ENCODE assay signal across 23 cellular contexts in the genomic region with DNA sequence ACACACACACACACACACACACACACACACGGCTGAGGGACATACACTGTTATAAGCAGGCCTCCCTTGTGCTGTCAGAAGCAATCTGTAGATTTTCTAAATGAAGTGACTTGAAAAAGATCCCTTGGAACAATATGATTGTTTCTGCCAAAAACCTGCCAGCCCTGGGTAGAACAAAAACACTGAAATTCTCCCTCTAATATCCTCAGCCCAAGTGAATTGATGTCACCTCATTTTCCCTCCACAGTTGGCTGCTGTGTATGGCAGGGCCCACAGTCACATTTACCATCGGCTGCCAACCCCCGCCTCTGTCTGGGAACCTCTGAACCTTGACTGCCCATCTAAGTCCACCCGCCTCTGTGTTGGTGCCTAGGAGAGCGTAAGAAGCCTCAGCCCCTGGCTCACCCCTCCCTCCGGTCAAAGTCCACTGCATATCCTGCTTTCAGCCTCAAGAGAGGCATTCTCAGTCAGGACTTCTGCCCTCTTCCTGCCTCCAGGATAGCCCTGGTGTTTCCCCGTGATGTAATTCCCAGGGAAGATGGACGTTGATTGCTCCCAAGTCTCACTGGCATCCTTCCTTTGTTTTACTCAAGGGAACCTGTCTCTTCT.
DNase-seq lines count a peak whose midpoint lies in the region; ATAC-seq, FAIRE-seq and TF ChIP-seq lines count a peak whose summit lies in the region.
"Had no signal": no experiment of that assay in that cellular context is flagged by ENCODE, and none has a peak within 500 bp of the region (broad histone marks: within the 10 kb centered on the region; RNA-seq: fewer than 3 reads in every experiment).

No MANE protein-coding gene starts in this region.

- H3K4me3 Mint-ChIP-seq in Caco-2 (ENCODE audit: unreplicated experiment), result no peak overlapping the region

- H3K9me3 Mint-ChIP-seq in Caco-2 (ENCODE audit: unreplicated experiment), result peaks cover 15% of the 10 kb centered on the region

- H3K4me1 Mint-ChIP-seq in Caco-2 (ENCODE audit: low read depth, unreplicated experiment), result peaks cover 15% of the 10 kb centered on the region

- SMC1A ChIA-PET in GM12878 (lab: Charles Lee; ENCODE audit: uncharacterized antibody, unreplicated experiment), result no interaction called here

- no peaks in the 10 kb centered on the region for H3K36me3 Mint-ChIP-seq in Caco-2 (ENCODE audit: insufficient read depth, unreplicated experiment)

- FAIRE-seq in GM12878 (lab: Jason Lieb, UNC), result no peak

- BruUV-seq in Caco-2 (replicated peaks; lab: Mats Ljungman, UMichigan) (no TSS peak), GM12878 (replicated peaks; lab: Mats Ljungman, UMichigan) (no TSS peak)

- H2AK5ac ChIP-seq in neuronal stem cell (ENCODE audit: low read depth, low read length), result no peak overlapping the region

- no peak overlapping the region for H2BK120ac ChIP-seq in neuronal stem cell (ENCODE audit: low read depth, low read length)

- in situ Hi-C loops in GM12878 (cut with MboI), result no loop called here

- RAD21 ChIA-PET in GM12878 (lab: Charles Lee; ENCODE audit: unreplicated experiment), result no interaction called here

- no peak overlapping the region for H3K23ac ChIP-seq in neuronal stem cell (ENCODE audit: low read depth, low read length, poor library complexity)

- no peak overlapping the region for H2BK15ac ChIP-seq in neuronal stem cell (ENCODE audit: low read length)

- H3K27ac ChIP-seq in GM12878 (ENCODE audit: control insufficient read depth, insufficient read depth) (no peak overlapping the region), neuronal stem cell (replicated peaks; ENCODE audit: low read length) (no peak overlapping the region), WERI-Rb-1 (no peak overlapping the region), breast epithelium (no peak overlapping the region)
- H3K27ac ChIP-seq: KMS-11, parathyroid adenoma, VCaP had no signal

- POLR2A ChIA-PET in Caco-2 (lab: Charles Lee) (no interaction called here), GM12878 (lab: Charles Lee) (no interaction called here)

- no peak overlapping the region for H3K14ac ChIP-seq in neuronal stem cell (ENCODE audit: low read length)

- peak overlapping the region; percentile 34 for H3K18ac ChIP-seq in neuronal stem cell (ENCODE audit: low read length)

- CTCF ChIA-PET in Caco-2 (lab: Charles Lee), result no interaction called here
- CTCF ChIA-PET in GM12878 (lab: Yijun Ruan, JAX), result interaction anchor here (0.6 to 1.1 kb wide), 2 partner anchors 157 to 1477 kb away, joined by 3 to 4 read pairs; no protein-coding TSS in a partner anchor

- no peak overlapping the region for H3K27ac Mint-ChIP-seq in Caco-2 (ENCODE audit: unreplicated experiment)

- H3K27me3 Mint-ChIP-seq in Caco-2 (ENCODE audit: insufficient read depth, unreplicated experiment), result peaks cover 16% of the 10 kb centered on the region

- no peaks in the 10 kb centered on the region for H3K36me3 ChIP-seq in Caco-2 (ENCODE audit: control insufficient read depth, insufficient read depth, low read length)
- H3K36me3 ChIP-seq in GM12878 (ENCODE audit: control insufficient read depth in 2 of 2, insufficient read depth in 2 of 2, low read length in 1 of 2), result no peaks in the 10 kb centered on the region
- H3K36me3 ChIP-seq in kidney epithelial cell (ENCODE audit: control insufficient read depth, insufficient read depth, low read length), result peaks cover 1% of the 10 kb centered on the region
- no peaks in the 10 kb centered on the region for H3K36me3 ChIP-seq in neuronal stem cell (replicated peaks in 1 of 2; ENCODE audit: control insufficient read depth in 2 of 2, insufficient read depth in 2 of 2, low read length in 2 of 2)
- peaks cover under 1% of the 10 kb centered on the region; the same call in 1 of the 2 replicates for H3K36me3 ChIP-seq in WERI-Rb-1
- H3K36me3 ChIP-seq in breast epithelium, result no peaks in the 10 kb centered on the region

- H3K79me2 ChIP-seq in GM12878 (ENCODE audit: control insufficient read depth, insufficient read depth, low read length), result no peaks in the 10 kb centered on the region
- H3K79me2 ChIP-seq: parathyroid adenoma had no signal

- H3K79me1 ChIP-seq in neuronal stem cell (ENCODE audit: low read depth, low read length), result no peaks in the 10 kb centered on the region

- no peaks in the 10 kb centered on the region for H4K20me1 ChIP-seq in GM12878 (ENCODE audit: control insufficient read depth, insufficient read depth)

- H3K4me2 ChIP-seq in GM12878 (ENCODE audit: control insufficient read depth, insufficient read depth) (no peak overlapping the region), neuronal stem cell (ENCODE audit: insufficient read depth, low read length, poor library complexity, severe bottlenecking) (no peak overlapping the region)
- H3K4me2 ChIP-seq: KMS-11, smooth muscle cell had no signal

- H3K27me3 ChIP-seq in Caco-2 (replicated peaks; ENCODE audit: control insufficient read depth, insufficient read depth, low read length) (peaks cover 2% of the 10 kb centered on the region), GM12878 (replicated peaks in 1 of 2; ENCODE audit: control insufficient read depth in 2 of 2, insufficient read depth in 2 of 2, low read length in 1 of 2) (no peaks in the 10 kb centered on the region), kidney epithelial cell (ENCODE audit: control insufficient read depth, insufficient read depth, low read length) (no peaks in the 10 kb centered on the region), neuronal stem cell (ENCODE audit: control insufficient read depth in 3 of 3, insufficient read depth in 3 of 3, low read depth in 1 of 3, low read length in 3 of 3) (no peaks in the 10 kb centered on the region), WERI-Rb-1 (ENCODE audit: insufficient read depth, low read depth, severe bottlenecking) (no peaks in the 10 kb centered on the region), breast epithelium (no peaks in the 10 kb centered on the region)

- H4K91ac ChIP-seq in neuronal stem cell (ENCODE audit: low read depth, low read length, poor library complexity), result no peak overlapping the region

- DNase-seq in Caco-2, result peak; percentile 5 to 50
- no peak for DNase-seq in GM12878 (ENCODE audit: low read depth, low spot score)
- DNase-seq in kidney epithelial cell (ENCODE audit: low read depth), result peak; percentile 26
- no peak for DNase-seq in neuronal stem cell (ENCODE audit: low spot score)
- DNase-seq in WERI-Rb-1, result no peak
- no peak for DNase-seq in breast epithelium (ENCODE audit: low spot score in 2 of 2)
- DNase-seq in NCI-H187 treated with DMSO at 0.1 percent for 48 hours (lab: John Stamatoyannopoulos, UW), result no peak
- DNase-seq: activated CD4-positive, alpha-beta T cell treated with anti-CD3 and anti-CD28 coated beads, Interleukin-2, amount 50 U/mL, for 48 hours; activated T-cell treated with anti-CD3 and anti-CD28 coated beads for 4 hours; amniotic stem cell; DMS 273 treated with DMSO at 0.1 percent for 48 hours; effector CD4-positive, alpha-beta T cell; glutamatergic neuron; NCI-H1092; NCI-H2081 treated with DMSO at 0.1 percent for 48 hours; NCI-H524 treated with DMSO at 0.1 percent for 48 hours; stimulated activated CD4-positive, alpha-beta T cell treated with anti-CD3 and anti-CD28 coated beads, Interleukin-4, amount 100 ng/mL, for 24 hours; T-helper 1 cell had no signal

- H3K4me3 ChIP-seq in Caco-2 (ENCODE audit: low read depth, low read length) (no peak overlapping the region), GM12878 (no peak overlapping the region), kidney epithelial cell (ENCODE audit: low read depth, low read length) (no peak overlapping the region), neuronal stem cell (ENCODE audit: low read length in 2 of 2) (no peak overlapping the region), WERI-Rb-1 (ENCODE audit: low read depth, low read length) (no peak overlapping the region), breast epithelium (no peak overlapping the region)
- H3K4me3 ChIP-seq: smooth muscle cell had no signal

- H3K9ac ChIP-seq in GM12878 (ENCODE audit: control insufficient read depth, insufficient read depth, low read length) (no peak overlapping the region), neuronal stem cell (ENCODE audit: low read depth, low read length, poor library complexity) (no peak overlapping the region)
- H3K9ac ChIP-seq: KMS-11, parathyroid adenoma had no signal

- H3K9me3 ChIP-seq in Caco-2, result no peaks in the 10 kb centered on the region
- H3K9me3 ChIP-seq in GM12878 (replicated peaks; ENCODE audit: control insufficient read depth, insufficient read depth, low read length), result no peaks in the 10 kb centered on the region
- no peaks in the 10 kb centered on the region for H3K9me3 ChIP-seq in neuronal stem cell (replicated peaks in 1 of 2; ENCODE audit: control insufficient read depth in 2 of 2, insufficient read depth in 1 of 2, low read depth in 1 of 2, low read length in 2 of 2)
- no peaks in the 10 kb centered on the region for H3K9me3 ChIP-seq in WERI-Rb-1 (ENCODE audit: severe bottlenecking)
- H3K9me3 ChIP-seq in breast epithelium, result no peaks in the 10 kb centered on the region

- TF ChIP-seq POLR2A in GM12878 (IDR thresholded peaks at IDR 0.05; ENCODE audit: low read depth, low read length) (no peak), breast epithelium (IDR thresholded peaks at IDR 0.05) (no peak)

- 17% methylated on average over 7 of the region's 8 CpGs for WGBS in GM12878 (ENCODE audit: insufficient coverage, insufficient replicate concordance, low lambda C conversion rate, missing lambda C conversion rate)
- no CpG with 5 or more reads among the region's 8 CpGs for WGBS in neuronal stem cell (ENCODE audit: extremely low coverage in 2 of 2, insufficient read length in 2 of 2, insufficient replicate concordance in 1 of 2), 2 donors

- no peak for ATAC-seq in GM12878
- no peak for ATAC-seq in GM19035 (IDR thresholded peaks at IDR 0.05; ENCODE audit: unreplicated experiment)

- intact Hi-C loops in Caco-2 (cut with micrococcal nuclease; ENCODE audit: unreplicated experiment) (no loop called here), GM12878 (cut with micrococcal nuclease; ENCODE audit: unreplicated experiment) (no loop called here), breast epithelium (cut with DNase I; ENCODE audit: low total_unique reads) (no loop called here)

- TF ChIP-seq CTCF in Caco-2 (IDR thresholded peaks at IDR 0.05; ENCODE audit: insufficient read depth in 1 of 2, low read depth in 1 of 2, low read length in 1 of 2, severe bottlenecking in 1 of 2, unreplicated experiment in 1 of 2) (no peak), GM12878 (IDR thresholded peaks at IDR 0.05 in 2 of 3, conservative IDR thresholded peaks at IDR 0.05 in 1 of 3; ENCODE audit: control insufficient read depth in 2 of 3, extremely low read depth in 1 of 3, insufficient read depth in 1 of 3, low read depth in 3 of 3, low read length in 3 of 3) (no peak), kidney epithelial cell (IDR thresholded peaks at IDR 0.05; ENCODE audit: insufficient read depth, low read length, poor library complexity, severe bottlenecking) (no peak), WERI-Rb-1 (IDR thresholded peaks at IDR 0.05; ENCODE audit: low read depth, low read length) (no peak), breast epithelium (IDR thresholded peaks at IDR 0.05) (no peak)

- H3K4me1 ChIP-seq in Caco-2 (peaks cover 5% of the 10 kb centered on the region; the same call in 1 of the 2 replicates), GM12878 (ENCODE audit: control insufficient read depth, insufficient read depth, low read length) (no peaks in the 10 kb centered on the region), neuronal stem cell (ENCODE audit: control insufficient read depth in 2 of 2, insufficient read depth in 1 of 2, low read depth in 1 of 2, low read length in 2 of 2) (peaks cover 0 to 2% of the 10 kb centered on the region in 2 donors), breast epithelium (no peaks in the 10 kb centered on the region)
- H3K4me1 ChIP-seq: parathyroid adenoma had no signal

- no peak for TF ChIP-seq EP300 in GM12878 (IDR thresholded peaks at IDR 0.05; ENCODE audit: borderline replicate concordance in 1 of 2, control insufficient read depth in 1 of 2, low read depth in 2 of 2, low read length in 2 of 2)

- H3K4ac ChIP-seq in neuronal stem cell (ENCODE audit: low read length), result no peak overlapping the region

- no peak overlapping the region for H2BK5ac ChIP-seq in neuronal stem cell (ENCODE audit: low read length)

- no peak for TF ChIP-seq RAD21 in GM12878 (IDR thresholded peaks at IDR 0.05; ENCODE audit: insufficient read depth, low read depth, low read length)

- H4K8ac ChIP-seq in neuronal stem cell (ENCODE audit: low read depth, low read length), result no peak overlapping the region

- no peak overlapping the region for H2BK12ac ChIP-seq in neuronal stem cell (ENCODE audit: low read length)

- H2AFZ ChIP-seq in GM12878 (ENCODE audit: control insufficient read depth, low read depth, low read length) (no peak overlapping the region), neuronal stem cell (ENCODE audit: low read length) (no peak overlapping the region)
- H2AFZ ChIP-seq: parathyroid adenoma had no signal

Comparison
In these comparisons a context has a peak if more than half of its experiments do, and no peak if none do; other contexts are left out.
1. DNase-seq: peak in Caco-2 (2 of 2) and kidney epithelial cell (single experiment); none in GM12878 (single experiment), neuronal stem cell (single experiment), WERI-Rb-1 (single experiment), breast epithelium (0 of 2) and NCI-H187 treated with DMSO at 0.1 percent for 48 hours (single experiment).